Comparison of ENCODE assay signal across 36 cellular contexts in genomic region chr5:101206534-101206933, GRCh38.
"Had no signal": no experiment of that assay in that cellular context is flagged by ENCODE, and none has a peak within 500 bp of the region (broad histone marks: within the 10 kb centered on the region; RNA-seq: fewer than 3 reads in every experiment).

No MANE protein-coding gene starts in this region.

- H3K4me1 ChIP-seq: ascending aorta had no signal

- ATAC-seq: activated CD4-positive, alpha-beta T cell treated with anti-CD3 and anti-CD28 coated beads for 36 hours; activated CD4-positive, CD25-positive, alpha-beta regulatory T cell treated with anti-CD3 and anti-CD28 coated beads, Interleukin-2, amount 50 U/mL, for 24 hours; activated CD8-positive, alpha-beta memory T cell treated with anti-CD3 and anti-CD28 coated beads, Interleukin-2, amount 10 ng/mL, durations not matched to agents 7 days and 5 days; activated CD8-positive, alpha-beta T cell treated with anti-CD3 and anti-CD28 coated beads, Interleukin-2, amount 10 ng/mL, durations not matched to agents 7 days and 5 days; activated naive CD8-positive, alpha-beta T cell treated with anti-CD3 and anti-CD28 coated beads, Interleukin-2, amount 50 U/mL, for 24 hours; WTC11 had no signal

- FAIRE-seq: TTC549 had no signal

- H3K36me3 Mint-ChIP-seq: activated CD8-positive, alpha-beta memory T cell treated with anti-CD3 and anti-CD28 coated beads, Interleukin-2, amount 10 ng/mL, durations not matched to agents 7 days and 5 days; activated naive CD4-positive, alpha-beta T cell treated with anti-CD3 and anti-CD28 coated beads, Interleukin-2, amount 10 ng/mL, durations not matched to agents 7 days and 5 days; activated naive CD4-positive, alpha-beta T cell treated with anti-CD3 and anti-CD28 coated beads, Interleukin-2, amount 50 U/mL, for 24 hours; activated naive CD8-positive, alpha-beta T cell; activated naive CD8-positive, alpha-beta T cell treated with anti-CD3 and anti-CD28 coated beads, Interleukin-2, amount 10 ng/mL, durations not matched to agents 7 days and 5 days; brain had no signal

- H3K9me3 Mint-ChIP-seq: activated CD4-positive, alpha-beta memory T cell treated with anti-CD3 and anti-CD28 coated beads, Interleukin-2, amount 10 ng/mL, durations not matched to agents 7 days and 5 days; activated CD4-positive, alpha-beta T cell treated with anti-CD3 and anti-CD28 coated beads, Interleukin-2, amount 10 ng/mL, durations not matched to agents 7 days and 5 days; activated naive CD4-positive, alpha-beta T cell treated with anti-CD3 and anti-CD28 coated beads, Interleukin-2, amount 10 ng/mL, durations not matched to agents 7 days and 5 days; activated naive CD4-positive, alpha-beta T cell treated with anti-CD3 and anti-CD28 coated beads, Interleukin-2, amount 50 U/mL, for 24 hours; activated naive CD8-positive, alpha-beta T cell treated with anti-CD3 and anti-CD28 coated beads, Interleukin-2, amount 50 U/mL, for 24 hours; activated T-cell treated with anti-CD3 and anti-CD28 coated beads, Interleukin-2, amount 50 U/mL, for 24 hours; activated T-helper 2 cell treated with anti-CD3 and anti-CD28 coated beads, Interferon-gamma antibody, Interleukin-2, Interleukin-4, amounts not matched to agents 10 μg/mL and 5 μg/mL and 100 μg/mL, durations not matched to agents 14 hours and 24 hours and 36 hours; T-helper 1 cell treated with Interleukin-12 subunit alpha and Interleukin-12 subunit beta and Interleukin-4 antibody, amounts not matched to agents 30 μg/mL and 1 μg/mL, for 36 hours; T-helper 2 cell treated with Interferon-gamma antibody and Interleukin-4, amounts not matched to agents 5 μg/mL and 100 μg/mL, for 36 hours had no signal

- H3K27ac Mint-ChIP-seq: activated CD4-positive, alpha-beta memory T cell treated with anti-CD3 and anti-CD28 coated beads, Interleukin-2, amount 10 ng/mL, durations not matched to agents 7 days and 5 days; activated CD4-positive, alpha-beta T cell treated with anti-CD3 and anti-CD28 coated beads for 36 hours; activated CD4-positive, alpha-beta T cell treated with anti-CD3 and anti-CD28 coated beads, Interleukin-2, amount 10 ng/mL, durations not matched to agents 7 days and 5 days; activated CD8-positive, alpha-beta memory T cell treated with anti-CD3 and anti-CD28 coated beads, Interleukin-2, amount 10 ng/mL, durations not matched to agents 7 days and 5 days; activated CD8-positive, alpha-beta T cell treated with anti-CD3 and anti-CD28 coated beads, Interleukin-2, amount 10 ng/mL, durations not matched to agents 7 days and 5 days; activated naive CD4-positive, alpha-beta T cell treated with anti-CD3 and anti-CD28 coated beads, Interleukin-2, amount 10 ng/mL, durations not matched to agents 7 days and 5 days; activated naive CD4-positive, alpha-beta T cell treated with anti-CD3 and anti-CD28 coated beads, Interleukin-2, amount 50 U/mL, for 24 hours; activated naive CD8-positive, alpha-beta T cell; activated naive CD8-positive, alpha-beta T cell treated with anti-CD3 and anti-CD28 coated beads, Interleukin-2, amount 10 ng/mL, durations not matched to agents 7 days and 5 days; activated naive CD8-positive, alpha-beta T cell treated with anti-CD3 and anti-CD28 coated beads, Interleukin-2, amount 50 U/mL, for 24 hours; activated T-cell treated with anti-CD3 and anti-CD28 coated beads, Interleukin-2, amount 50 U/mL, for 24 hours; activated T-helper 2 cell treated with anti-CD3 and anti-CD28 coated beads, Interferon-gamma antibody, Interleukin-2, Interleukin-4, amounts not matched to agents 10 μg/mL and 5 μg/mL and 100 μg/mL, durations not matched to agents 14 hours and 24 hours and 36 hours; brain; T-helper 1 cell treated with Interleukin-12 subunit alpha and Interleukin-12 subunit beta and Interleukin-4 antibody, amounts not matched to agents 30 μg/mL and 1 μg/mL, for 36 hours; T-helper 2 cell treated with Interferon-gamma antibody and Interleukin-4, amounts not matched to agents 5 μg/mL and 100 μg/mL, for 36 hours; WTC11 had no signal

- DNase-seq: activated CD4-positive, alpha-beta memory T cell treated with anti-CD3 and anti-CD28 coated beads, Interleukin-2, amount 10 ng/mL, durations not matched to agents 7 days and 5 days; activated CD4-positive, alpha-beta T cell treated with anti-CD3 and anti-CD28 coated beads for 1 hour; activated CD4-positive, alpha-beta T cell treated with anti-CD3 and anti-CD28 coated beads for 36 hours; activated CD4-positive, alpha-beta T cell treated with anti-CD3 and anti-CD28 coated beads for 48 hours; activated CD4-positive, alpha-beta T cell treated with anti-CD3 and anti-CD28 coated beads, Interleukin-2, amount 10 ng/mL, durations not matched to agents 7 days and 5 days; activated CD4-positive, alpha-beta T cell treated with anti-CD3 and anti-CD28 coated beads, Interleukin-2, amount 50 U/mL, for 48 hours; activated CD4-positive, CD25-positive, alpha-beta regulatory T cell; activated CD8-positive, alpha-beta memory T cell treated with anti-CD3 and anti-CD28 coated beads for 24 hours; activated CD8-positive, alpha-beta memory T cell treated with anti-CD3 and anti-CD28 coated beads, Interleukin-2, amount 10 ng/mL, durations not matched to agents 7 days and 5 days; activated CD8-positive, alpha-beta memory T cell treated with anti-CD3 and anti-CD28 coated beads, Interleukin-2, amount 50 U/mL, for 48 hours; activated CD8-positive, alpha-beta T cell treated with anti-CD3 and anti-CD28 coated beads, Interleukin-2, amount 10 ng/mL, durations not matched to agents 7 days and 5 days; activated effector memory CD4-positive, alpha-beta T cell treated with Interleukin-2 at 50 U/mL for 16 hours; activated gamma-delta T cell; activated naive CD4-positive, alpha-beta T cell treated with anti-CD3 and anti-CD28 coated beads, Interleukin-2, amount 10 ng/mL, durations not matched to agents 7 days and 5 days; activated naive CD4-positive, alpha-beta T cell treated with Interleukin-2 at 50 U/mL for 16 hours; activated naive CD8-positive, alpha-beta T cell treated with anti-CD3 and anti-CD28 coated beads, Interleukin-2, amount 10 ng/mL, durations not matched to agents 7 days and 5 days; activated naive CD8-positive, alpha-beta T cell treated with anti-CD3 and anti-CD28 coated beads, Interleukin-2, amount 50 U/mL, for 24 hours; activated T-cell treated with anti-CD3 and anti-CD28 coated beads, Interleukin-2, amount 50 U/mL, for 24 hours; activated T-cell treated with anti-CD3 and anti-CD28 coated beads, Interleukin-2, amount 50 U/mL, for 48 hours; amygdala; anterior cingulate cortex; central memory CD4-positive, alpha-beta T cell; T-helper 1 cell; T-helper 2 cell; T-helper 9 cell; WERI-Rb-1 had no signal

- H3K4me3 Mint-ChIP-seq: activated CD4-positive, alpha-beta memory T cell treated with anti-CD3 and anti-CD28 coated beads, Interleukin-2, amount 10 ng/mL, durations not matched to agents 7 days and 5 days; activated CD4-positive, alpha-beta T cell treated with anti-CD3 and anti-CD28 coated beads for 36 hours; activated CD4-positive, alpha-beta T cell treated with anti-CD3 and anti-CD28 coated beads, Interleukin-2, amount 10 ng/mL, durations not matched to agents 7 days and 5 days; activated CD8-positive, alpha-beta memory T cell treated with anti-CD3 and anti-CD28 coated beads, Interleukin-2, amount 10 ng/mL, durations not matched to agents 7 days and 5 days; activated CD8-positive, alpha-beta T cell treated with anti-CD3 and anti-CD28 coated beads, Interleukin-2, amount 10 ng/mL, durations not matched to agents 7 days and 5 days; activated naive CD4-positive, alpha-beta T cell treated with anti-CD3 and anti-CD28 coated beads, Interleukin-2, amount 10 ng/mL, durations not matched to agents 7 days and 5 days; activated naive CD4-positive, alpha-beta T cell treated with anti-CD3 and anti-CD28 coated beads, Interleukin-2, amount 50 U/mL, for 24 hours; activated naive CD8-positive, alpha-beta T cell; activated naive CD8-positive, alpha-beta T cell treated with anti-CD3 and anti-CD28 coated beads, Interleukin-2, amount 10 ng/mL, durations not matched to agents 7 days and 5 days; activated naive CD8-positive, alpha-beta T cell treated with anti-CD3 and anti-CD28 coated beads, Interleukin-2, amount 50 U/mL, for 24 hours; activated T-cell treated with anti-CD3 and anti-CD28 coated beads, Interleukin-2, amount 50 U/mL, for 24 hours; brain; T-helper 1 cell treated with Interleukin-12 subunit alpha and Interleukin-12 subunit beta and Interleukin-4 antibody, amounts not matched to agents 30 μg/mL and 1 μg/mL, for 36 hours; T-helper 2 cell treated with Interferon-gamma antibody and Interleukin-4, amounts not matched to agents 5 μg/mL and 100 μg/mL, for 36 hours; WTC11 had no signal

- H3K27me3 Mint-ChIP-seq: activated CD4-positive, alpha-beta memory T cell treated with anti-CD3 and anti-CD28 coated beads, Interleukin-2, amount 10 ng/mL, durations not matched to agents 7 days and 5 days; activated CD4-positive, alpha-beta T cell treated with anti-CD3 and anti-CD28 coated beads, Interleukin-2, amount 10 ng/mL, durations not matched to agents 7 days and 5 days; activated CD8-positive, alpha-beta memory T cell treated with anti-CD3 and anti-CD28 coated beads, Interleukin-2, amount 10 ng/mL, durations not matched to agents 7 days and 5 days; activated naive CD4-positive, alpha-beta T cell treated with anti-CD3 and anti-CD28 coated beads, Interleukin-2, amount 10 ng/mL, durations not matched to agents 7 days and 5 days; activated naive CD8-positive, alpha-beta T cell treated with anti-CD3 and anti-CD28 coated beads, Interleukin-2, amount 10 ng/mL, durations not matched to agents 7 days and 5 days; brain had no signal

- H3K36me3 ChIP-seq: ascending aorta, WERI-Rb-1 had no signal

- H3K4me3 ChIP-seq: ascending aorta had no signal

- H3K27ac ChIP-seq: ascending aorta, WERI-Rb-1 had no signal

- H3K4me1 Mint-ChIP-seq: activated CD4-positive, alpha-beta memory T cell treated with anti-CD3 and anti-CD28 coated beads, Interleukin-2, amount 10 ng/mL, durations not matched to agents 7 days and 5 days; activated CD4-positive, alpha-beta T cell treated with anti-CD3 and anti-CD28 coated beads for 36 hours; activated CD4-positive, alpha-beta T cell treated with anti-CD3 and anti-CD28 coated beads, Interleukin-2, amount 10 ng/mL, durations not matched to agents 7 days and 5 days; activated CD8-positive, alpha-beta memory T cell treated with anti-CD3 and anti-CD28 coated beads, Interleukin-2, amount 10 ng/mL, durations not matched to agents 7 days and 5 days; activated naive CD4-positive, alpha-beta T cell treated with anti-CD3 and anti-CD28 coated beads, Interleukin-2, amount 10 ng/mL, durations not matched to agents 7 days and 5 days; activated naive CD4-positive, alpha-beta T cell treated with anti-CD3 and anti-CD28 coated beads, Interleukin-2, amount 50 U/mL, for 24 hours; activated naive CD8-positive, alpha-beta T cell treated with anti-CD3 and anti-CD28 coated beads, Interleukin-2, amount 10 ng/mL, durations not matched to agents 7 days and 5 days; activated naive CD8-positive, alpha-beta T cell treated with anti-CD3 and anti-CD28 coated beads, Interleukin-2, amount 50 U/mL, for 24 hours; brain had no signal

- H3K9me3 ChIP-seq: ascending aorta had no signal

- H3K27me3 ChIP-seq: ascending aorta had no signal
